19 cellular contexts compared by ENCODE assay signal in genomic region chr2:186687774-186688173, GRCh38. TPM values are rescaled to one million over a fixed set of nuclear protein-coding genes. Genes with fewer than 3 reads are reported as not detected.
DNase-seq lines count a peak whose midpoint lies in the region; ATAC-seq, FAIRE-seq and TF ChIP-seq lines count a peak whose summit lies in the region.
"Had no signal": no experiment of that assay in that cellular context is flagged by ENCODE, and none has a peak within 500 bp of the region (broad histone marks: within the 10 kb centered on the region; RNA-seq: fewer than 3 reads in every experiment).

No MANE protein-coding gene starts in this region.

- BruUV-seq in GM12878 (replicated peaks; lab: Mats Ljungman, UMichigan) = no TSS peak

- H2BK12ac ChIP-seq in trophoblast cell (ENCODE audit: low read length) = no peak overlapping the region

- in situ Hi-C loops in GM12878 (cut with MboI) = no loop called here

- TF ChIP-seq EP300 in GM12878 (IDR thresholded peaks at IDR 0.05; ENCODE audit: borderline replicate concordance in 1 of 2, control insufficient read depth in 1 of 2, low read depth in 2 of 2, low read length in 2 of 2) (no peak), upper lobe of left lung (IDR thresholded peaks at IDR 0.05) (no peak)

- TF ChIP-seq CTCF in AG09319 (IDR thresholded peaks at IDR 0.05; ENCODE audit: low read depth, low read length) (no peak), GM12878 (IDR thresholded peaks at IDR 0.05 in 2 of 3, conservative IDR thresholded peaks at IDR 0.05 in 1 of 3; ENCODE audit: control insufficient read depth in 2 of 3, extremely low read depth in 1 of 3, insufficient read depth in 1 of 3, low read depth in 3 of 3, low read length in 3 of 3) (no peak), upper lobe of left lung (IDR thresholded peaks at IDR 0.05) (no peak)

- SMC1A ChIA-PET in GM12878 (lab: Charles Lee; ENCODE audit: uncharacterized antibody, unreplicated experiment) = no interaction called here

- WGBS in GM12878 (ENCODE audit: insufficient coverage, insufficient replicate concordance, low lambda C conversion rate, missing lambda C conversion rate) = 9% methylated on average over 1 of the region's 1 CpG
- WGBS in trophoblast cell (ENCODE audit: extremely low coverage, insufficient coverage, insufficient read length) = 100% methylated on average over 1 of the region's 1 CpG
- WGBS in upper lobe of left lung, 2 donors = 39 to 61% methylated on average over 1 of the region's 1 CpG

- H3K27me3 ChIP-seq in GM12878 (replicated peaks in 1 of 2; ENCODE audit: control insufficient read depth in 2 of 2, insufficient read depth in 2 of 2, low read length in 1 of 2) (no peaks in the 10 kb centered on the region), trophoblast cell (ENCODE audit: insufficient read depth, low read length) (no peaks in the 10 kb centered on the region), upper lobe of left lung (no peaks in the 10 kb centered on the region)
- H3K27me3 ChIP-seq: ovary had no signal

- no peak overlapping the region for H3K27ac ChIP-seq in GM12878 (ENCODE audit: control insufficient read depth, insufficient read depth)
- H3K27ac ChIP-seq in trophoblast cell (ENCODE audit: low read depth, low read length) = no peak overlapping the region
- H3K27ac ChIP-seq in upper lobe of left lung = no peak overlapping the region
- H3K27ac ChIP-seq: GM23248, KMS-11, ovary had no signal

- no peak overlapping the region for H4K8ac ChIP-seq in trophoblast cell (ENCODE audit: low read depth, low read length)

- no peaks in the 10 kb centered on the region for H4K20me1 ChIP-seq in GM12878 (ENCODE audit: control insufficient read depth, insufficient read depth)

- H3K4me3 ChIP-seq in GM12878 (no peak overlapping the region), trophoblast cell (ENCODE audit: low read depth, low read length) (no peak overlapping the region), upper lobe of left lung (no peak overlapping the region)
- H3K4me3 ChIP-seq: GM23248, ovary had no signal

- no peaks in the 10 kb centered on the region for H3K79me1 ChIP-seq in trophoblast cell (ENCODE audit: low read length)

- no peak overlapping the region for H3K4ac ChIP-seq in trophoblast cell (ENCODE audit: low read depth, low read length)

- no peak overlapping the region for H3K14ac ChIP-seq in trophoblast cell (ENCODE audit: low read length)

- intact Hi-C loops in GM12878 (cut with micrococcal nuclease; ENCODE audit: unreplicated experiment) = no loop called here

- H3K36me3 ChIP-seq in GM12878 (ENCODE audit: control insufficient read depth in 2 of 2, insufficient read depth in 2 of 2, low read length in 1 of 2) (no peaks in the 10 kb centered on the region), trophoblast cell (ENCODE audit: control insufficient read depth in 1 of 2, insufficient read depth in 2 of 2, low read length in 2 of 2) (no peaks in the 10 kb centered on the region), upper lobe of left lung (no peaks in the 10 kb centered on the region)
- H3K36me3 ChIP-seq: ovary had no signal

- no peak overlapping the region for H2AFZ ChIP-seq in GM12878 (ENCODE audit: control insufficient read depth, low read depth, low read length)
- no peak overlapping the region for H2AFZ ChIP-seq in trophoblast cell (ENCODE audit: insufficient read depth, low read length, poor library complexity)
- H2AFZ ChIP-seq: GM23248 had no signal

- H2BK120ac ChIP-seq in trophoblast cell (ENCODE audit: insufficient read depth, low read length, poor library complexity) = no peak overlapping the region

- no peak overlapping the region for H4K12ac ChIP-seq in trophoblast cell (ENCODE audit: low read depth, low read length)

- FAIRE-seq in GM12878 (lab: Jason Lieb, UNC) = no peak

- no peak for TF ChIP-seq RAD21 in GM12878 (IDR thresholded peaks at IDR 0.05; ENCODE audit: insufficient read depth, low read depth, low read length)

- no peak overlapping the region for H3K23ac ChIP-seq in trophoblast cell (ENCODE audit: low read length)

- H4K91ac ChIP-seq in trophoblast cell (ENCODE audit: low read depth, low read length) = no peak overlapping the region

- H3K18ac ChIP-seq in trophoblast cell (ENCODE audit: low read length) = no peak overlapping the region

- peak; percentile 84 for DNase-seq in AG09319 (ENCODE audit: extremely low read depth, low read depth)
- DNase-seq in H4 (ENCODE audit: low spot score) = peak; percentile 61
- peak; percentile 20 for DNase-seq in NCI-H2171 (lab: John Stamatoyannopoulos, UW)
- DNase-seq in GM12878 (ENCODE audit: low read depth, low spot score) = no peak
- DNase-seq in trophoblast cell = no peak
- no peak for DNase-seq in upper lobe of left lung
- no peak for DNase-seq in C1 segment of cervical spinal cord (lab: John Stamatoyannopoulos, UW)
- DNase-seq: activated CD4-positive, alpha-beta T cell treated with anti-CD3 and anti-CD28 coated beads, Interleukin-2, amount 50 U/mL, for 4 hours; activated T-cell treated with anti-CD3 and anti-CD28 coated beads, Interleukin-2, amount 50 U/mL, for 4 hours; Caco-2; GM23248; islet precursor cell; naive thymus-derived CD4-positive, alpha-beta T cell; NCI-H1930; NCI-H526; ovary had no signal

- POLR2A ChIA-PET in GM12878 (lab: Charles Lee) = no interaction called here

- RAD21 ChIA-PET in GM12878 (lab: Charles Lee; ENCODE audit: unreplicated experiment) = no interaction called here

- H2BK5ac ChIP-seq in trophoblast cell (ENCODE audit: low read depth, low read length, poor library complexity) = no peak overlapping the region

- H3K4me2 ChIP-seq in GM12878 (ENCODE audit: control insufficient read depth, insufficient read depth) (no peak overlapping the region), trophoblast cell (ENCODE audit: low read length) (no peak overlapping the region)
- H3K4me2 ChIP-seq: KMS-11 had no signal

- peaks cover 2% of the 10 kb centered on the region; the same call in 2 of the 3 replicates for H3K9me3 ChIP-seq in GM12878 (replicated peaks; ENCODE audit: control insufficient read depth, insufficient read depth, low read length)
- H3K9me3 ChIP-seq in trophoblast cell (ENCODE audit: insufficient read depth, low read depth, low read length) = no peaks in the 10 kb centered on the region
- H3K9me3 ChIP-seq in upper lobe of left lung = peaks cover 8 to 11% (median 10%) of the 10 kb centered on the region in 4 donors
- H3K9me3 ChIP-seq: ovary had no signal

- H3K4me1 ChIP-seq in GM12878 (ENCODE audit: control insufficient read depth, insufficient read depth, low read length) = no peaks in the 10 kb centered on the region
- no peaks in the 10 kb centered on the region for H3K4me1 ChIP-seq in trophoblast cell (ENCODE audit: control insufficient read depth in 1 of 2, insufficient read depth in 2 of 2, low read length in 2 of 2)
- H3K4me1 ChIP-seq in upper lobe of left lung = no peaks in the 10 kb centered on the region
- H3K4me1 ChIP-seq: Caco-2 had no signal

- ATAC-seq in GM12878 (peak; percentile 39; the same call in 1 of the 3 replicates), upper lobe of left lung (ENCODE audit: low FRiP score in 2 of 2) (no peak), GM18867 (IDR thresholded peaks at IDR 0.05; ENCODE audit: unreplicated experiment) (no peak)
- ATAC-seq: activated T-cell treated with anti-CD3 and anti-CD28 coated beads, Interleukin-2, amount 50 U/mL, for 4 hours; naive thymus-derived CD4-positive, alpha-beta T cell; sciatic nerve had no signal

- no peak overlapping the region for H2AK5ac ChIP-seq in trophoblast cell (ENCODE audit: low read length)

- H3K79me2 ChIP-seq in GM12878 (ENCODE audit: control insufficient read depth, insufficient read depth, low read length) = no peaks in the 10 kb centered on the region
- H3K79me2 ChIP-seq in trophoblast cell (ENCODE audit: control insufficient read depth, insufficient read depth, low read length, poor library complexity) = no peaks in the 10 kb centered on the region

- H3K9ac ChIP-seq in GM12878 (ENCODE audit: control insufficient read depth, insufficient read depth, low read length) (no peak overlapping the region), trophoblast cell (ENCODE audit: low read length) (no peak overlapping the region)
- H3K9ac ChIP-seq: GM23248, KMS-11 had no signal

- CTCF ChIA-PET in GM12878 (lab: Yijun Ruan, JAX) = no interaction called here

- no peak for TF ChIP-seq POLR2A in GM12878 (IDR thresholded peaks at IDR 0.05; ENCODE audit: low read depth, low read length)
- no peak for TF ChIP-seq POLR2A in upper lobe of left lung (IDR thresholded peaks at IDR 0.05)

TF ChIP-seq in GM12878, 131 proteins besides CTCF, POLR2A, EP300 and RAD21 (continues in another document):
- TF ChIP-seq NRF1 (conservative IDR thresholded peaks at IDR 0.05; ENCODE audit: low read depth, low read length) = no peak
- TF ChIP-seq NR2C1 (IDR thresholded peaks at IDR 0.05) = no peak
- TF ChIP-seq IKZF2 (IDR thresholded peaks at IDR 0.05) = peak in 1 of 2 experiments; percentile 69; a peak in 1 of 4 replicates
- no peak for TF ChIP-seq ATF7 (IDR thresholded peaks at IDR 0.05; ENCODE audit: low read depth)
- TF ChIP-seq CBX5 (IDR thresholded peaks at IDR 0.05; ENCODE audit: low read depth) = peak; percentile 86; the same call in 1 of the 2 replicates

RNA-seq across cellular contexts. Expression of gene FAM171B, which starts 6.1 kb away (rescaled TPM):
- total RNA-seq in H4 (2014; rRNA removed; shearing (Covaris generic)) = 7.9 and 10.3 TPM in 2 replicates
- 14.4 and 14.8 TPM in 2 replicates for total RNA-seq in GM12878 (2013; cell fraction: nucleolus; rRNA removed)
- total RNA-seq in GM12878 (2014; rRNA removed) (6.7 and 6.8 TPM in 2 replicates), GM12878 (2014; rRNA removed; fragmentation: Illumina TruSeq; extraction: Trizol) (7.0 and 7.3 TPM in 2 replicates), GM12878 (2021) (8.1 and 9.1 TPM in 2 replicates), upper lobe of left lung (1 to 10 TPM; 1.0 to 4.5 (median 1.6) TPM)
- 0.37 TPM for polyA plus RNA-seq in GM12878 (2011; ENCODE audit: low read depth)
- polyA plus RNA-seq in GM12878 (2011; rRNA removed) (4.8 and 6.0 TPM in 2 replicates), GM12878 (2014; fragmentation: Illumina TruSeq; extraction: Trizol) (3.7 and 4.4 TPM in 2 replicates), GM12878 (2014; fragmentation: Nextera tagmentation; extraction: Ambion mirVana) (1 to 10 TPM; 2.6 to 6.2 TPM), GM12878 (2014; rRNA removed) (1.8 and 1.9 TPM in 2 replicates), GM12878 (2016; fragmentation: Nextera tagmentation; extraction: Ambion mirVana) (1 to 10 TPM; 2.7 to 3.7 TPM)
- 2.0 and 2.2 TPM in 2 replicates for polyA plus RNA-seq in GM12878 (2011; cell fraction: cytosol; rRNA removed)
- polyA plus RNA-seq in GM12878 (2011; cell fraction: nucleus; rRNA removed) = 3.1 and 3.4 TPM in 2 replicates
- polyA plus RNA-seq in GM12878 (2012) = 0.66 and 0.76 TPM in 2 replicates
- 8.7 and 17.0 TPM in 2 replicates for polyA minus RNA-seq in GM12878 (2011; rRNA and poly(A)+ RNA removed)
- 2.9 and 4.5 TPM in 2 replicates for polyA minus RNA-seq in GM12878 (2011; cell fraction: cytosol; rRNA and poly(A)+ RNA removed)
- polyA minus RNA-seq in GM12878 (2011; cell fraction: nucleus; rRNA and poly(A)+ RNA removed) = 3.1 and 3.8 TPM in 2 replicates
- polyA plus RNA-seq in trophoblast cell (2013) = 2.2 and 2.3 TPM in 2 replicates

Comparison
In these comparisons a context has a peak if more than half of its experiments do, and no peak if none do; other contexts are left out.
1. DNase-seq: peak in AG09319 (single experiment), H4 (single experiment) and NCI-H2171 (single experiment); none in GM12878 (single experiment), trophoblast cell (0 of 2), upper lobe of left lung (0 of 2) and C1 segment of cervical spinal cord (0 of 14).